ENCODE assay signal across 1 cellular context in genomic region chr19:6737284-6737872, GRCh38.
TF ChIP-seq lines count a peak whose summit lies in the region.

Gene GPR108, minus strand, starts transcription at chr19:6737580. Its CDS starts 4 bp downstream, at chr19:6737576.

TF ChIP-seq in HEK293, 187 proteins besides CTCF, POLR2A, EP300 and RAD21 (continued from another document and continues in another):
- TF ChIP-seq PRDM4 (tag by site-specific recombination; IDR thresholded peaks at IDR 0.05): peak; percentile 50; the same call in 1 of the 2 replicates
- TF ChIP-seq ZNF280C (tag by site-specific recombination; IDR thresholded peaks at IDR 0.05): no peak
- no peak for TF ChIP-seq ZNF626 (tag by site-specific recombination; IDR thresholded peaks at IDR 0.05)
- peak; percentile 73 for TF ChIP-seq OSR2 (tag by site-specific recombination; IDR thresholded peaks at IDR 0.05)
- TF ChIP-seq PRDM2 (tag by site-specific recombination; IDR thresholded peaks at IDR 0.05; ENCODE audit: borderline replicate concordance): no peak
- TF ChIP-seq ZFP69B (tag by site-specific recombination; IDR thresholded peaks at IDR 0.05): peak; percentile 94
- no peak for TF ChIP-seq ZNF426 (tag by site-specific recombination; IDR thresholded peaks at IDR 0.05)
- peak; percentile 45; the same call in 1 of the 2 replicates for TF ChIP-seq ZNF146 (tag by site-specific recombination; IDR thresholded peaks at IDR 0.05)
- TF ChIP-seq ZNF561 (tag by site-specific recombination; IDR thresholded peaks at IDR 0.05; ENCODE audit: borderline replicate concordance): peak; percentile 83; the same call in 1 of the 2 replicates
- peak; percentile 73 for TF ChIP-seq ZIC2 (tag by site-specific recombination; IDR thresholded peaks at IDR 0.05)
- 0 out of 2 replicates have a peak, but pooled peaks have one; percentile 49 for TF ChIP-seq ZNF580 (tag by site-specific recombination; IDR thresholded peaks at IDR 0.05)
- TF ChIP-seq ZNF513 (tag by site-specific recombination; IDR thresholded peaks at IDR 0.05): no peak
- no peak for TF ChIP-seq MEIS1 (CRISPR knock-in tag; IDR thresholded peaks at IDR 0.05; ENCODE audit: borderline replicate concordance)
- TF ChIP-seq ZNF223 (tag by site-specific recombination; IDR thresholded peaks at IDR 0.05): peak; percentile 21; the same call in 1 of the 2 replicates
- 0 out of 2 replicates have a peak, but pooled peaks have one; percentile 34 for TF ChIP-seq ZBTB8A (tag by site-specific recombination; IDR thresholded peaks at IDR 0.05)
- no peak for TF ChIP-seq HOXA7 (CRISPR knock-in tag; IDR thresholded peaks at IDR 0.05; ENCODE audit: borderline replicate concordance)
- peak; percentile 68 for TF ChIP-seq ZNF335 (tag by site-specific recombination; conservative IDR thresholded peaks at IDR 0.05)
- no peak for TF ChIP-seq ZNF596 (tag by site-specific recombination; IDR thresholded peaks at IDR 0.05)
- peak; percentile 96 for TF ChIP-seq KLF16 (tag by site-specific recombination; IDR thresholded peaks at IDR 0.05)
- peak; percentile 69 for TF ChIP-seq ZNF629 (tag by site-specific recombination; IDR thresholded peaks at IDR 0.05)
- TF ChIP-seq ZNF214 (tag by site-specific recombination; IDR thresholded peaks at IDR 0.05; ENCODE audit: borderline replicate concordance): no peak
- no peak for TF ChIP-seq ZNF707 (tag by site-specific recombination; IDR thresholded peaks at IDR 0.05)
- TF ChIP-seq ZBTB44 (tag by site-specific recombination; IDR thresholded peaks at IDR 0.05): no peak
- peak; percentile 63 for TF ChIP-seq FEZF1 (tag by site-specific recombination; IDR thresholded peaks at IDR 0.05)
- TF ChIP-seq KLF1 (tag by site-specific recombination; IDR thresholded peaks at IDR 0.05): peak; percentile 65
- peak; percentile 98 for TF ChIP-seq ZNF324 (tag by site-specific recombination; IDR thresholded peaks at IDR 0.05)
- TF ChIP-seq KLF9 (tag by site-specific recombination; IDR thresholded peaks at IDR 0.05; ENCODE audit: low read depth): peak; percentile 64
- TF ChIP-seq ELK4 (IDR thresholded peaks at IDR 0.05; ENCODE audit: borderline replicate concordance, low read depth, low read length): peak; percentile 98
- peak; percentile 98 for TF ChIP-seq ZNF692 (tag by site-specific recombination; IDR thresholded peaks at IDR 0.05)
- TF ChIP-seq ZNF645 (tag by site-specific recombination; IDR thresholded peaks at IDR 0.05): no peak
- no peak for TF ChIP-seq SETDB1 (IDR thresholded peaks at IDR 0.05; ENCODE audit: insufficient read length, low read length)
- TF ChIP-seq ZNF24 (tag by site-specific recombination; IDR thresholded peaks at IDR 0.05): peak; percentile 74; the same call in 1 of the 2 replicates
- TF ChIP-seq YY1 (tag by site-specific recombination; IDR thresholded peaks at IDR 0.05): peak; percentile 78
- peak; percentile 32; the same call in 1 of the 2 replicates for TF ChIP-seq ZBTB20 (tag by site-specific recombination; IDR thresholded peaks at IDR 0.05)
- TF ChIP-seq ZNF76 (tag by site-specific recombination; IDR thresholded peaks at IDR 0.05; ENCODE audit: borderline replicate concordance, low read depth): peak; percentile 63
- TF ChIP-seq ZNF2 (tag by site-specific recombination; IDR thresholded peaks at IDR 0.05): peak; percentile 91; the same call in 1 of the 2 replicates
- peak; percentile 86 for TF ChIP-seq YY2 (tag by site-specific recombination; IDR thresholded peaks at IDR 0.05)
- no peak for TF ChIP-seq ZNF433 (tag by site-specific recombination; IDR thresholded peaks at IDR 0.05; ENCODE audit: low read depth)
- TF ChIP-seq ZNF701 (tag by site-specific recombination; IDR thresholded peaks at IDR 0.05): no peak
- no peak for TF ChIP-seq ZNF221 (tag by site-specific recombination; IDR thresholded peaks at IDR 0.05; ENCODE audit: borderline replicate concordance)
- peak; percentile 95 for TF ChIP-seq PBX3 (CRISPR knock-in tag; IDR thresholded peaks at IDR 0.05)
- TF ChIP-seq ZNF791 (tag by site-specific recombination; IDR thresholded peaks at IDR 0.05): no peak
- TF ChIP-seq ZSCAN23 (tag by site-specific recombination; IDR thresholded peaks at IDR 0.05): peak; percentile 89
- peak; percentile 100 for TF ChIP-seq SP2 (tag by site-specific recombination; IDR thresholded peaks at IDR 0.05)
